Comparison of ENCODE assay signal across 12 cellular contexts in the genomic region with DNA sequence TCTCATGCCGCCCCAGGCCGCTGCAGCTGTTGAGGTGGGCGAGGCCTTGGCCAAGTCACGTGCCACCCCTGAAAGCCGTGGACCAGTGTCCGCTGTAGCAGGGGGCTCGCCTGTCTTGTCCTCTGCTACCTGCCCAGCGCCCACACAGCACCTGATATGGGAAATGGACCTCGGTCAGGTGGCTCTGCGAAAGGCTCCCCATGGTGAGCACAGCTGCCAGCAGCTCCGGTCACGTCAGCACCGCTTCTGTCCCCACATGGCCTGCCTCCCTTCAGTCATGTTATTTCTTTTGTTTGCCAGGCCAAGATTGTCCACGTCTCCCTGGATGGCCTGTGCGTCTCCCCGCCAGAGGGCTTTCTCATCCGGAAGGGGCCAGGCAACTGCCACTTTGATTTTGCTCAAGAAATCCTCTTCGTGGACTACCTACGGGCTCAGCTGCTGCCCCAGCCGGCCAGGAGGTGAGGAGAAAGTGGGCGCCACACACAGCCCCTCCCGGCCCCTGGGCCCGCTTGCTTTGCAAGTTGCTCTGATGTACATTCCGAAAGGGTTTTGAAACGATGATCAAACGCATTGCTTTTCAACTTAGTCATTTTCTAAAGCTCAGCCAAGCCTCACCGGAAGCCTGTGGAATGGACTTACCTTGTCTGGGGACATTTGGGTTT.
A peak's percentile ranks its signal among the peaks of the same experiment; 100 is the strongest.
DNase-seq lines count a peak whose midpoint lies in the region; ATAC-seq and TF ChIP-seq lines count a peak whose summit lies in the region.
"Had no signal": no experiment of that assay in that cellular context is flagged by ENCODE, and none has a peak within 500 bp of the region (broad histone marks: within the 10 kb centered on the region; RNA-seq: fewer than 3 reads in every experiment).

No MANE protein-coding gene starts in this region.

- H3K27ac Mint-ChIP-seq in MCF 10A (ENCODE audit: low read depth, unreplicated experiment) = no peak overlapping the region

- H3K36me3 ChIP-seq in HUES64 (ENCODE audit: insufficient read depth, low read length) (peaks cover 10% of the 10 kb centered on the region; the same call in 1 of the 2 replicates), mesodermal cell (ENCODE audit: control insufficient read depth, insufficient read depth, low read length) (peaks cover 28% of the 10 kb centered on the region)

- DNase-seq in AG08395 (ENCODE audit: low spot score) (peak; percentile 40), MCF 10A (ENCODE audit: unreplicated experiment) (peak; percentile 40), amygdala (lab: John Stamatoyannopoulos, UW) (no peak)
- no peak for DNase-seq in activated CD8-positive, alpha-beta memory T cell treated with anti-CD3 and anti-CD28 coated beads for 24 hours
- DNase-seq: activated T-cell treated with anti-CD3 and anti-CD28 coated beads for 4 hours, T1000 had no signal

- BruUV-seq in MCF 10A (replicated peaks; lab: Mats Ljungman, UMichigan) = no TSS peak

- H3K4me3 Mint-ChIP-seq in MCF 10A (ENCODE audit: unreplicated experiment) = no peak overlapping the region
- H3K4me3 Mint-ChIP-seq: central memory CD8-positive, alpha-beta T cell had no signal

- POLR2A ChIA-PET in MCF 10A (lab: Yijun Ruan, JAX) = no interaction called here

- ATAC-seq in GM18861 (IDR thresholded peaks at IDR 0.05; ENCODE audit: unreplicated experiment) (no peak), HG03025 (IDR thresholded peaks at IDR 0.05; ENCODE audit: low FRiP score, unreplicated experiment) (no peak)

- H3K4me3 ChIP-seq in HUES64 (ENCODE audit: low read length) = no peak overlapping the region
- H3K4me3 ChIP-seq in mesodermal cell (ENCODE audit: extremely low read depth, insufficient read depth, low read length, poor library complexity, severe bottlenecking) = no peak overlapping the region

- WGBS in HUES64 = 86% methylated on average over 27 of the region's 27 CpGs
- WGBS in mesodermal cell (ENCODE audit: insufficient coverage in 2 of 2), 2 experiments = 84 to 89% methylated on average over 27 of the region's 27 CpGs

- no peaks in the 10 kb centered on the region for H3K27me3 Mint-ChIP-seq in MCF 10A (ENCODE audit: insufficient read depth, unreplicated experiment)
- H3K27me3 Mint-ChIP-seq: central memory CD8-positive, alpha-beta T cell had no signal

- TF ChIP-seq CTCF in MCF 10A (IDR thresholded peaks at IDR 0.05; ENCODE audit: unreplicated experiment) = no peak

- no peak overlapping the region for H3K27ac ChIP-seq in HUES64 (ENCODE audit: low read depth, low read length)
- H3K27ac ChIP-seq in mesodermal cell (ENCODE audit: low read depth, low read length, severe bottlenecking) = peak overlapping the region; percentile 39
- H3K27ac ChIP-seq: parathyroid adenoma had no signal

- H3K4me1 Mint-ChIP-seq in MCF 10A (ENCODE audit: insufficient read depth, unreplicated experiment) = no peaks in the 10 kb centered on the region
- H3K4me1 Mint-ChIP-seq: central memory CD8-positive, alpha-beta T cell had no signal

- H3K27me3 ChIP-seq in HUES64 (ENCODE audit: insufficient read depth, low read length) = no peaks in the 10 kb centered on the region

- intact Hi-C loops in MCF 10A (cut with micrococcal nuclease) = no loop called here

- CTCF ChIA-PET in MCF 10A (lab: Yijun Ruan, JAX) = interaction anchor here (0.7 kb wide), 1 partner anchor 1552 kb away, joined by 3 read pairs; no protein-coding TSS in a partner anchor

- peaks cover 24% of the 10 kb centered on the region for H3K36me3 Mint-ChIP-seq in MCF 10A (ENCODE audit: insufficient read depth, unreplicated experiment)

- no peaks in the 10 kb centered on the region for H3K9me3 Mint-ChIP-seq in MCF 10A (ENCODE audit: unreplicated experiment)
- H3K9me3 Mint-ChIP-seq: central memory CD8-positive, alpha-beta T cell had no signal

- no peaks in the 10 kb centered on the region for H3K4me1 ChIP-seq in HUES64 (ENCODE audit: insufficient read depth, low read length)
- H3K4me1 ChIP-seq in mesodermal cell (ENCODE audit: control insufficient read depth, insufficient read depth, low read length, poor library complexity, severe bottlenecking) = peaks cover 15% of the 10 kb centered on the region
- H3K4me1 ChIP-seq: parathyroid adenoma had no signal

- H3K9ac ChIP-seq in HUES64 (ENCODE audit: low read depth, low read length) = peak overlapping the region; percentile 19; the same call in 1 of the 2 replicates
- H3K9ac ChIP-seq: parathyroid adenoma had no signal

- H3K9me3 ChIP-seq in HUES64 (ENCODE audit: insufficient read depth, low read depth, low read length) (peaks cover under 1% of the 10 kb centered on the region; the same call in 1 of the 2 replicates), mesodermal cell (ENCODE audit: control insufficient read depth, low read length) (peaks cover 4% of the 10 kb centered on the region)

Comparison
In these comparisons a context has a peak if more than half of its experiments do, and no peak if none do; other contexts are left out.
1. DNase-seq: peak in AG08395 (single experiment) and MCF 10A (single experiment); none in activated CD8-positive, alpha-beta memory T cell treated with anti-CD3 and anti-CD28 coated beads for 24 hours (single experiment) and amygdala (0 of 56).